1 cellular context compared by ENCODE assay signal in the genomic region with DNA sequence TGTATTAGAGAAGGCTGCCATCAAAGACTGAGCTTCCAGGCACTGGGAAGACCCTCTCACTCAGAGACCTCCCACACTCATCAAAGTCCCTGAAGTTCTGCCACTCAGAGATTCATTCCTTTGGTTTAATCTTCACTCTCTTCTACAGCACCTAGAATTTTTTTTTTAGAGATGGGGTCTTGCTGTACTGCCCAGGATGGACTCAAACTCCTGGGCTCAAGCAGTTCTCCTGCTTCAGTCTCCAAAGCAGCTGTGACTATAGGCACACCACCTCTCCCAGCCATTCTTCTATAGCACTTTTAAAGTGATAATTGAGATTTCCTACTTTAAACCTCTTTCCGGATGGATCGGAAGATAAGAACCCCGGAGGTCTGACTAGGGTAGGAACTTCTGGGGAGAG.
TF ChIP-seq lines count a peak whose summit lies in the region.

No MANE protein-coding gene starts in this region.

TF ChIP-seq in HEK293, 187 proteins besides CTCF, POLR2A, EP300 and RAD21:
- TF ChIP-seq, protein P1, sequence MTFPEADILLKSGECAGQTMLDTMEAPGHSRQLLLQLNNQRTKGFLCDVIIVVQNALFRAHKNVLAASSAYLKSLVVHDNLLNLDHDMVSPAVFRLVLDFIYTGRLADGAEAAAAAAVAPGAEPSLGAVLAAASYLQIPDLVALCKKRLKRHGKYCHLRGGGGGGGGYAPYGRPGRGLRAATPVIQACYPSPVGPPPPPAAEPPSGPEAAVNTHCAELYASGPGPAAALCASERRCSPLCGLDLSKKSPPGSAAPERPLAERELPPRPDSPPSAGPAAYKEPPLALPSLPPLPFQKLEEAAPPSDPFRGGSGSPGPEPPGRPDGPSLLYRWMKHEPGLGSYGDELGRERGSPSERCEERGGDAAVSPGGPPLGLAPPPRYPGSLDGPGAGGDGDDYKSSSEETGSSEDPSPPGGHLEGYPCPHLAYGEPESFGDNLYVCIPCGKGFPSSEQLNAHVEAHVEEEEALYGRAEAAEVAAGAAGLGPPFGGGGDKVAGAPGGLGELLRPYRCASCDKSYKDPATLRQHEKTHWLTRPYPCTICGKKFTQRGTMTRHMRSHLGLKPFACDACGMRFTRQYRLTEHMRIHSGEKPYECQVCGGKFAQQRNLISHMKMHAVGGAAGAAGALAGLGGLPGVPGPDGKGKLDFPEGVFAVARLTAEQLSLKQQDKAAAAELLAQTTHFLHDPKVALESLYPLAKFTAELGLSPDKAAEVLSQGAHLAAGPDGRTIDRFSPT (tag by site-specific recombination; IDR thresholded peaks at IDR 0.05): no peak
- peak; percentile 87 for TF ChIP-seq ZNF121 (tag by site-specific recombination; IDR thresholded peaks at IDR 0.05)
- no peak for TF ChIP-seq ZNF350 (tag by site-specific recombination; IDR thresholded peaks at IDR 0.05)
- TF ChIP-seq ZNF670 (tag by site-specific recombination; IDR thresholded peaks at IDR 0.05; ENCODE audit: low read depth): no peak
- TF ChIP-seq TRIM28 (IDR thresholded peaks at IDR 0.05; ENCODE audit: borderline replicate concordance, low read length): no peak
